ENCODE assay signal across 8 cellular contexts in genomic region chr2:108620656-108621055, GRCh38.
DNase-seq lines count a peak whose midpoint lies in the region; ATAC-seq, FAIRE-seq and TF ChIP-seq lines count a peak whose summit lies in the region.

No MANE protein-coding gene starts in this region.

- DNase-seq in NCI-H1092 treated with DMSO at 0.1 percent for 48 hours (lab: John Stamatoyannopoulos, UW) (peak; percentile 51), NCI-H1092 (lab: John Stamatoyannopoulos, UW) (no peak), endothelial cell of umbilical vein (ENCODE audit: low read depth, low spot score) (peak; percentile 41), gastrocnemius medialis (no peak), G401 (ENCODE audit: low spot score) (no peak), NOMO-1 treated with DMSO at 0.1 percent for 48 hours (lab: John Stamatoyannopoulos, UW; ENCODE audit: unreplicated experiment) (no peak), SK-N-SH (no peak)

- no peak for FAIRE-seq in endothelial cell of umbilical vein (lab: Jason Lieb, UNC)

- in situ Hi-C loops in gastrocnemius medialis (cut with MboI; ENCODE audit: low sequenced_read_pairs in 4 of 4): no loop called here
- in situ Hi-C loops in G401 (cut with HindIII; ENCODE audit: low sequenced_read_pairs): no loop called here

- no peak overlapping the region for H2AFZ ChIP-seq in OCI-LY1 (ENCODE audit: low read length)
- no peak overlapping the region for H2AFZ ChIP-seq in endothelial cell of umbilical vein (ENCODE audit: low read depth, low read length)
- no peak overlapping the region for H2AFZ ChIP-seq in SK-N-SH (ENCODE audit: low read depth)

- H3K79me2 ChIP-seq in OCI-LY1 (ENCODE audit: insufficient read depth, low read length) (peaks cover 34% of the 10 kb centered on the region), endothelial cell of umbilical vein (ENCODE audit: control insufficient read depth, insufficient read depth, low read length) (peaks cover 38% of the 10 kb centered on the region), SK-N-SH (ENCODE audit: insufficient read depth) (peaks cover 94% of the 10 kb centered on the region)

- 86% methylated on average over 3 of the region's 3 CpGs for WGBS in SK-N-SH (ENCODE audit: low lambda C conversion rate)

- peak overlapping the region; percentile 12; the same call in 1 of the 2 replicates for H3K9ac ChIP-seq in OCI-LY1 (ENCODE audit: low read length)
- H3K9ac ChIP-seq in endothelial cell of umbilical vein (replicated peaks; ENCODE audit: extremely low read depth, insufficient read depth, low read length): no peak overlapping the region
- H3K9ac ChIP-seq in SK-N-SH: no peak overlapping the region

- TF ChIP-seq EP300 in SK-N-SH (IDR thresholded peaks at IDR 0.05; ENCODE audit: borderline replicate concordance in 1 of 2, low read depth in 1 of 2, low read length in 1 of 2): no peak

- no peaks in the 10 kb centered on the region for H3K9me1 ChIP-seq in endothelial cell of umbilical vein (replicated peaks; ENCODE audit: control insufficient read depth, extremely low read depth, insufficient read depth, low read length)

- peak overlapping the region; percentile 62 for H3K4me3 ChIP-seq in OCI-LY1 (ENCODE audit: low read depth, low read length, poor library complexity, severe bottlenecking)
- no peak overlapping the region for H3K4me3 ChIP-seq in endothelial cell of umbilical vein (replicated peaks in 1 of 3; ENCODE audit: insufficient read depth in 1 of 3, low read depth in 1 of 3, low read length in 3 of 3)
- H3K4me3 ChIP-seq in gastrocnemius medialis: no peak overlapping the region
- H3K4me3 ChIP-seq in SK-N-SH (ENCODE audit: low read depth in 2 of 2, low read length in 1 of 2): no peak overlapping the region

- H3K9me3 ChIP-seq in OCI-LY1 (ENCODE audit: low read length) (no peaks in the 10 kb centered on the region), endothelial cell of umbilical vein (replicated peaks; ENCODE audit: control insufficient read depth, insufficient read depth, low read length) (no peaks in the 10 kb centered on the region), gastrocnemius medialis (no peaks in the 10 kb centered on the region), SK-N-SH (no peaks in the 10 kb centered on the region)

- no peaks in the 10 kb centered on the region for H3K36me3 ChIP-seq in OCI-LY1 (ENCODE audit: insufficient read depth, low read length)
- no peaks in the 10 kb centered on the region for H3K36me3 ChIP-seq in endothelial cell of umbilical vein (ENCODE audit: control insufficient read depth in 2 of 2, extremely low read depth in 1 of 2, insufficient read depth in 2 of 2, low read length in 2 of 2)
- H3K36me3 ChIP-seq in gastrocnemius medialis: no peaks in the 10 kb centered on the region
- H3K36me3 ChIP-seq in SK-N-SH (replicated peaks in 1 of 2; ENCODE audit: control insufficient read depth in 1 of 2, insufficient read depth in 2 of 2, low read length in 1 of 2): no peaks in the 10 kb centered on the region

- H3K27ac ChIP-seq in OCI-LY1 (ENCODE audit: low read depth, low read length, poor library complexity, severe bottlenecking) (peak overlapping the region; percentile 89), endothelial cell of umbilical vein (ENCODE audit: insufficient read depth, low read depth, low read length) (peak overlapping the region; percentile 2), gastrocnemius medialis (peak overlapping the region; percentile 52 to 72 (median 62)), SK-N-SH (ENCODE audit: low read depth in 2 of 2, low read length in 1 of 2) (no peak overlapping the region)

- intact Hi-C loops in endothelial cell of umbilical vein (cut with micrococcal nuclease): no loop called here
- intact Hi-C loops in gastrocnemius medialis (cut with DNase I; ENCODE audit: low total_unique reads): no loop called here

- ATAC-seq in gastrocnemius medialis: no peak

- TF ChIP-seq POLR2A in endothelial cell of umbilical vein (IDR thresholded peaks at IDR 0.05; ENCODE audit: low read depth, low read length): no peak
- no peak for TF ChIP-seq POLR2A in gastrocnemius medialis (IDR thresholded peaks at IDR 0.05)

- TF ChIP-seq CTCF in OCI-LY1 (IDR thresholded peaks at IDR 0.05; ENCODE audit: low read length): no peak
- TF ChIP-seq CTCF in endothelial cell of umbilical vein (IDR thresholded peaks at IDR 0.05; ENCODE audit: extremely low read depth in 1 of 2, insufficient read depth in 1 of 2, low read depth in 1 of 2, low read length in 2 of 2): no peak
- no peak for TF ChIP-seq CTCF in gastrocnemius medialis (IDR thresholded peaks at IDR 0.05 in 4 of 5, conservative IDR thresholded peaks at IDR 0.05 in 1 of 5)
- no peak for TF ChIP-seq CTCF in SK-N-SH (IDR thresholded peaks at IDR 0.05)

- H3K9me2 ChIP-seq in OCI-LY1 (ENCODE audit: low read depth, low read length) (no peaks in the 10 kb centered on the region), SK-N-SH (no peaks in the 10 kb centered on the region)

- H3F3A ChIP-seq in OCI-LY1 (ENCODE audit: insufficient read depth, low read length) (no peaks in the 10 kb centered on the region), SK-N-SH (replicated peaks; ENCODE audit: insufficient read depth) (peaks cover 13% of the 10 kb centered on the region)

- H3K27me3 ChIP-seq in OCI-LY1 (ENCODE audit: insufficient read depth, low read length) (no peaks in the 10 kb centered on the region), endothelial cell of umbilical vein (ENCODE audit: control insufficient read depth in 2 of 2, insufficient read depth in 2 of 2, low read length in 2 of 2) (no peaks in the 10 kb centered on the region), gastrocnemius medialis (no peaks in the 10 kb centered on the region), SK-N-SH (ENCODE audit: insufficient read depth) (no peaks in the 10 kb centered on the region)

- POLR2A ChIA-PET in endothelial cell of umbilical vein (lab: Charles Lee): no interaction called here
- POLR2A ChIA-PET in SK-N-SH (lab: Yijun Ruan, JAX): no interaction called here

- H4K20me1 ChIP-seq in OCI-LY1 (ENCODE audit: insufficient read depth, low read length) (no peaks in the 10 kb centered on the region), endothelial cell of umbilical vein (replicated peaks; ENCODE audit: control insufficient read depth, extremely low read depth, insufficient read depth, low read length) (no peaks in the 10 kb centered on the region), SK-N-SH (ENCODE audit: insufficient read depth) (peaks cover 12% of the 10 kb centered on the region; the same call in 1 of the 2 replicates)

- H3K4me1 ChIP-seq in OCI-LY1 (ENCODE audit: insufficient read depth, low read length, severe bottlenecking) (peaks cover 83% of the 10 kb centered on the region), endothelial cell of umbilical vein (ENCODE audit: control insufficient read depth, extremely low read depth, insufficient read depth, low read length) (peaks cover 60% of the 10 kb centered on the region), gastrocnemius medialis (peaks cover 40 to 53% of the 10 kb centered on the region in 2 donors), SK-N-SH (ENCODE audit: control insufficient read depth in 1 of 2, insufficient read depth in 2 of 2, low read depth in 1 of 2, low read length in 1 of 2) (peaks cover 36 to 44% of the 10 kb centered on the region in 2 experiments)

- dilution Hi-C loops in endothelial cell of umbilical vein (cut with MboI; ENCODE audit: extremely low pct_ligation_motif_present, low sequenced_read_pairs): no loop called here

- TF ChIP-seq RAD21 in SK-N-SH (IDR thresholded peaks at IDR 0.05; ENCODE audit: low read length): no peak

- H3K4me2 ChIP-seq in OCI-LY1 (ENCODE audit: low read length): peak overlapping the region; percentile 55
- peak overlapping the region; percentile 39 for H3K4me2 ChIP-seq in endothelial cell of umbilical vein (ENCODE audit: insufficient read depth, low read length)
- H3K4me2 ChIP-seq in SK-N-SH: no peak overlapping the region

- CTCF ChIA-PET in endothelial cell of umbilical vein (lab: Charles Lee) (interaction anchor here (1.0 to 4.2 kb wide), 5 partner anchors 9 to 16 kb away, joined by 3 to 60 read pairs (median 13); no protein-coding TSS in a partner anchor), SK-N-SH (lab: Yijun Ruan, JAX) (interaction anchor here (0.8 to 13.8 kb wide), 3 partner anchors 14 to 20 kb away, joined by 3 to 188 read pairs (median 3); no protein-coding TSS in a partner anchor)

- BruUV-seq in endothelial cell of umbilical vein (replicated peaks; lab: Mats Ljungman, UMichigan): no TSS peak

TF ChIP-seq in endothelial cell of umbilical vein, 7 proteins besides CTCF, POLR2A, EP300 and RAD21:
- TF ChIP-seq POLR2AphosphoS5 (IDR thresholded peaks at IDR 0.05; ENCODE audit: insufficient read depth, low read depth, low read length): no peak
- no peak for TF ChIP-seq MAX (IDR thresholded peaks at IDR 0.05; ENCODE audit: insufficient read depth, insufficient read length)
- no peak for TF ChIP-seq FOS (IDR thresholded peaks at IDR 0.05; ENCODE audit: borderline replicate concordance, insufficient read depth, low read length)
- TF ChIP-seq GATA2 (IDR thresholded peaks at IDR 0.05; ENCODE audit: insufficient read depth, insufficient read length, low read depth, low read length): no peak
- TF ChIP-seq JUN (IDR thresholded peaks at IDR 0.05; ENCODE audit: borderline replicate concordance, insufficient read depth, insufficient read length, low read depth): no peak
- no peak for TF ChIP-seq MYC (IDR thresholded peaks at IDR 0.05; ENCODE audit: low read depth, low read length)
- no peak for TF ChIP-seq EZH2 (IDR thresholded peaks at IDR 0.05; ENCODE audit: borderline replicate concordance, low read depth, low read length, severe bottlenecking)

TF ChIP-seq in SK-N-SH, 30 proteins besides CTCF, POLR2A, EP300 and RAD21 (continues in another document):
- TF ChIP-seq POLR2AphosphoS5 (IDR thresholded peaks at IDR 0.05; ENCODE audit: low read depth, low read length) (no peak), RFX5 (IDR thresholded peaks at IDR 0.05; ENCODE audit: low read length) (no peak), MAX (IDR thresholded peaks at IDR 0.05; ENCODE audit: low read depth) (no peak), NRF1 (IDR thresholded peaks at IDR 0.05; ENCODE audit: low read depth, low read length) (no peak), RXRA (IDR thresholded peaks at IDR 0.05; ENCODE audit: borderline replicate concordance, low read depth) (no peak), SMC3 (IDR thresholded peaks at IDR 0.05; ENCODE audit: low read depth, low read length) (no peak), SIN3A (IDR thresholded peaks at IDR 0.05; ENCODE audit: borderline replicate concordance, low read depth, low read length) (no peak), FOXM1 (IDR thresholded peaks at IDR 0.05; ENCODE audit: low read depth) (no peak), MXI1 (IDR thresholded peaks at IDR 0.05; ENCODE audit: low read depth, low read length) (no peak)

Comparison
In these comparisons a context has a peak if more than half of its experiments do, and no peak if none do; other contexts are left out.
1. DNase-seq: peak in NCI-H1092 treated with DMSO at 0.1 percent for 48 hours (single experiment) and endothelial cell of umbilical vein (single experiment); none in NCI-H1092 (single experiment), gastrocnemius medialis (0 of 2), G401 (single experiment), NOMO-1 treated with DMSO at 0.1 percent for 48 hours (single experiment) and SK-N-SH (single experiment).
2. H3K27ac ChIP-seq: peak in OCI-LY1 (single experiment), endothelial cell of umbilical vein (single experiment) and gastrocnemius medialis (4 of 4); none in SK-N-SH (0 of 2).